27 cellular contexts compared by ENCODE assay signal in genomic region chr15:91409430-91409829, GRCh38.
"Had no signal": no experiment of that assay in that cellular context is flagged by ENCODE, and none has a peak within 500 bp of the region (broad histone marks: within the 10 kb centered on the region; RNA-seq: fewer than 3 reads in every experiment).

No MANE protein-coding gene starts in this region.

- DNase-seq: activated CD4-positive, alpha-beta T cell treated with anti-CD3 and anti-CD28 coated beads for 48 hours; activated CD4-positive, alpha-beta T cell treated with anti-CD3 and anti-CD28 coated beads, Interleukin-2, amount 50 U/mL, for 48 hours; activated CD8-positive, alpha-beta memory T cell treated with anti-CD3 and anti-CD28 coated beads for 24 hours; activated effector memory CD4-positive, alpha-beta T cell treated with anti-CD3 and anti-CD28 coated beads, Interleukin-2, amount 50 U/mL, for 16 hours; activated naive CD4-positive, alpha-beta T cell treated with anti-CD3 and anti-CD28 coated beads, Interleukin-2, amount 10 ng/mL, durations not matched to agents 7 days and 5 days; activated naive CD8-positive, alpha-beta T cell treated with anti-CD3 and anti-CD28 coated beads, Interleukin-2, amount 10 ng/mL, durations not matched to agents 7 days and 5 days; effector memory CD4-positive, alpha-beta T cell; gastrocnemius medialis; glutamatergic neuron; hippocampal formation; kidney glomerular epithelial cell; sigmoid colon; stimulated activated CD4-positive, alpha-beta T cell treated with anti-CD3 and anti-CD28 coated beads, Interleukin-4, amount 100 ng/mL, for 24 hours; trophoblast cell had no signal

- FAIRE-seq: small intestine, urothelium cell line had no signal

- H3K36me3 Mint-ChIP-seq: stimulated activated effector memory CD8-positive, alpha-beta T cell treated with anti-CD3 and anti-CD28 coated beads, Interleukin-12 subunit alpha, Interleukin-12 subunit beta, amount 100 ng/mL, for 72 hours had no signal

- H3K9me3 ChIP-seq: breast epithelium, colonic mucosa, gastrocnemius medialis, neutrophil, sigmoid colon, thoracic aorta had no signal

- H3K27me3 Mint-ChIP-seq: stimulated activated naive CD8-positive, alpha-beta T cell treated with anti-CD3 and anti-CD28 coated beads, Interleukin-15, Interleukin-2, amounts not matched to agents 100 ng/mL and 50 ng/mL, for 24 hours had no signal

- H3K4me3 ChIP-seq: colonic mucosa, dorsolateral prefrontal cortex, gastrocnemius medialis, sigmoid colon had no signal

- H3K4me1 ChIP-seq: breast epithelium, colonic mucosa had no signal

- H3K27ac ChIP-seq: colonic mucosa, gastrocnemius medialis, neutrophil, sigmoid colon, thoracic aorta, VCaP had no signal

- H3K27me3 ChIP-seq: breast epithelium, colonic mucosa, gastrocnemius medialis, neutrophil, sigmoid colon had no signal

- H3K4me3 Mint-ChIP-seq: activated naive CD4-positive, alpha-beta T cell treated with anti-CD3 and anti-CD28 coated beads, Interleukin-2, amount 10 ng/mL, durations not matched to agents 7 days and 5 days; activated naive CD8-positive, alpha-beta T cell treated with anti-CD3 and anti-CD28 coated beads, Interleukin-2, amount 10 ng/mL, durations not matched to agents 7 days and 5 days; activated T-helper 1 cell treated with anti-CD3 and anti-CD28 coated beads, Interleukin-12 subunit alpha, Interleukin-12 subunit beta, Interleukin-2, Interleukin-4 antibody, amounts not matched to agents 30 ng/mL and 10 ng/mL and 1 ng/mL, durations not matched to agents 14 hours and 24 hours and 36 hours; nephron; stimulated activated effector memory CD8-positive, alpha-beta T cell treated with anti-CD3 and anti-CD28 coated beads, Interleukin-12 subunit alpha, Interleukin-12 subunit beta, amount 100 ng/mL, for 72 hours; stimulated activated naive CD8-positive, alpha-beta T cell treated with anti-CD3 and anti-CD28 coated beads, Interleukin-15, Interleukin-2, amounts not matched to agents 100 ng/mL and 50 ng/mL, for 24 hours had no signal

- H3K9me3 Mint-ChIP-seq: stimulated activated effector memory CD8-positive, alpha-beta T cell treated with anti-CD3 and anti-CD28 coated beads, Interleukin-12 subunit alpha, Interleukin-12 subunit beta, amount 100 ng/mL, for 72 hours had no signal

- H3K27ac Mint-ChIP-seq: activated naive CD4-positive, alpha-beta T cell treated with anti-CD3 and anti-CD28 coated beads, Interleukin-2, amount 10 ng/mL, durations not matched to agents 7 days and 5 days; activated naive CD8-positive, alpha-beta T cell treated with anti-CD3 and anti-CD28 coated beads, Interleukin-2, amount 10 ng/mL, durations not matched to agents 7 days and 5 days; activated T-helper 1 cell treated with anti-CD3 and anti-CD28 coated beads, Interleukin-12 subunit alpha, Interleukin-12 subunit beta, Interleukin-2, Interleukin-4 antibody, amounts not matched to agents 30 ng/mL and 10 ng/mL and 1 ng/mL, durations not matched to agents 14 hours and 24 hours and 36 hours; nephron; stimulated activated effector memory CD8-positive, alpha-beta T cell treated with anti-CD3 and anti-CD28 coated beads, Interleukin-12 subunit alpha, Interleukin-12 subunit beta, amount 100 ng/mL, for 72 hours; stimulated activated naive CD8-positive, alpha-beta T cell treated with anti-CD3 and anti-CD28 coated beads, Interleukin-15, Interleukin-2, amounts not matched to agents 100 ng/mL and 50 ng/mL, for 24 hours had no signal

- ATAC-seq: activated CD4-positive, CD25-positive, alpha-beta regulatory T cell treated with anti-CD3 and anti-CD28 coated beads, Interleukin-2, amount 50 U/mL, for 24 hours; gastrocnemius medialis; stimulated activated effector memory CD8-positive, alpha-beta T cell treated with anti-CD3 and anti-CD28 coated beads, Interleukin-12 subunit alpha, Interleukin-12 subunit beta, amount 100 ng/mL, for 72 hours had no signal

- H3K36me3 ChIP-seq: breast epithelium, colonic mucosa, gastrocnemius medialis, neutrophil, sigmoid colon, thoracic aorta had no signal
